ENCODE assay signal across 9 cellular contexts in genomic region chr2:27308359-27308875, GRCh38. TPM values are rescaled to one million over a fixed set of nuclear protein-coding genes. Genes with fewer than 3 reads are reported as not detected.
A peak's percentile ranks its signal among the peaks of the same experiment; 100 is the strongest.
DNase-seq lines count a peak whose midpoint lies in the region; ATAC-seq and TF ChIP-seq lines count a peak whose summit lies in the region.
"Had no signal": no experiment of that assay in that cellular context is flagged by ENCODE, and none has a peak within 500 bp of the region (broad histone marks: within the 10 kb centered on the region; RNA-seq: fewer than 3 reads in every experiment).

Gene UCN (minus strand): TSS chr2:27308445. CDS start chr2:27307895, 550 bp downstream.

- H3K9me3 Mint-ChIP-seq in GM23338 (no peaks in the 10 kb centered on the region), WTC11 (no peaks in the 10 kb centered on the region), glutamatergic neuron (ENCODE audit: unreplicated experiment) (peaks cover 2% of the 10 kb centered on the region)

- H3K36me3 ChIP-seq in GM23338 (ENCODE audit: insufficient read depth) = no peaks in the 10 kb centered on the region
- H3K36me3 ChIP-seq in neuronal stem cell (replicated peaks in 1 of 2; ENCODE audit: control insufficient read depth in 2 of 2, insufficient read depth in 2 of 2, low read length in 2 of 2) = peaks cover 7 to 28% of the 10 kb centered on the region in 2 donors

- H3K36me3 Mint-ChIP-seq in GM23338 (ENCODE audit: low read depth) (peaks cover 5% of the 10 kb centered on the region; the same call in 1 of the 3 replicates), WTC11 (peaks cover 6% of the 10 kb centered on the region), glutamatergic neuron (ENCODE audit: unreplicated experiment) (peaks cover 9% of the 10 kb centered on the region)

- H3K9me2 ChIP-seq in GM23338 (ENCODE audit: insufficient read depth) = no peaks in the 10 kb centered on the region

- no peak within 1 kb of the TSS for H2BK120ac ChIP-seq in neuronal stem cell (ENCODE audit: low read depth, low read length)

- peak within 1 kb of the TSS; percentile 60 for H3K4me3 Mint-ChIP-seq in GM23338
- peak within 1 kb of the TSS; percentile 62 for H3K4me3 Mint-ChIP-seq in WTC11
- peak within 1 kb of the TSS; percentile 30 for H3K4me3 Mint-ChIP-seq in glutamatergic neuron (ENCODE audit: unreplicated experiment)
- H3K4me3 Mint-ChIP-seq: activated CD8-positive, alpha-beta memory T cell treated with anti-CD3 and anti-CD28 coated beads, Interleukin-2, amount 10 ng/mL, durations not matched to agents 7 days and 5 days had no signal

- no CpG with 5 or more reads among the region's 24 CpGs for WGBS in neuronal stem cell (ENCODE audit: extremely low coverage in 2 of 2, insufficient read length in 2 of 2, insufficient replicate concordance in 1 of 2), 2 donors

- H3K4me3 ChIP-seq in GM23338 = peak within 1 kb of the TSS; percentile 55
- no peak within 1 kb of the TSS for H3K4me3 ChIP-seq in neuronal stem cell (ENCODE audit: low read length in 2 of 2)

- DNase-seq in GM23338 (ENCODE audit: low spot score) (peak; percentile 83), WTC11 (ENCODE audit: low spot score) (peak; percentile 79), glutamatergic neuron (peak; percentile 63), neuronal stem cell (ENCODE audit: low spot score) (peak; percentile 54), UCSD-AML1 (lab: John Stamatoyannopoulos, UW; ENCODE audit: unreplicated experiment) (no peak), ureter (ENCODE audit: low spot score) (no peak), NCI-H1436 treated with DMSO at 0.1 percent for 48 hours (lab: John Stamatoyannopoulos, UW) (no peak)
- DNase-seq: activated CD8-positive, alpha-beta memory T cell treated with anti-CD3 and anti-CD28 coated beads, Interleukin-2, amount 10 ng/mL, durations not matched to agents 7 days and 5 days had no signal

- H3K23ac ChIP-seq in neuronal stem cell (ENCODE audit: low read depth, low read length, poor library complexity) = peak within 1 kb of the TSS; percentile 65

- H4K91ac ChIP-seq in neuronal stem cell (ENCODE audit: low read depth, low read length, poor library complexity) = no peak within 1 kb of the TSS

- TF ChIP-seq CTCF in GM23338 (conservative IDR thresholded peaks at IDR 0.05; ENCODE audit: low read depth in 2 of 2) = no peak
- TF ChIP-seq CTCF in WTC11 (IDR thresholded peaks at IDR 0.05) = no peak
- TF ChIP-seq CTCF in glutamatergic neuron (IDR thresholded peaks at IDR 0.05; ENCODE audit: partially characterized antibody, unreplicated experiment) = no peak

- POLR2A ChIA-PET in WTC11 (lab: Charles Lee) = interaction anchor here (0.8 to 1.2 kb wide), 3 partner anchors 14 to 185 kb away, joined by 3 to 4 read pairs (median 4); partner anchors contain the start of genes GTF3C2 and MPV17

- no peak within 1 kb of the TSS for H2BK15ac ChIP-seq in neuronal stem cell (ENCODE audit: low read length)

- peak within 1 kb of the TSS; percentile 21 for H3K14ac ChIP-seq in neuronal stem cell (ENCODE audit: low read length)

- H3K4me1 ChIP-seq in GM23338 (ENCODE audit: insufficient read depth) = peaks cover 9% of the 10 kb centered on the region; the same call in 1 of the 2 replicates
- peaks cover 0 to 3% of the 10 kb centered on the region in 2 donors for H3K4me1 ChIP-seq in neuronal stem cell (ENCODE audit: control insufficient read depth in 2 of 2, insufficient read depth in 1 of 2, low read depth in 1 of 2, low read length in 2 of 2)

- peak within 1 kb of the TSS; percentile 48 for H3K18ac ChIP-seq in neuronal stem cell (ENCODE audit: low read length)

- H3K27me3 ChIP-seq in GM23338 (ENCODE audit: insufficient read depth) (peaks cover 57% of the 10 kb centered on the region), neuronal stem cell (ENCODE audit: control insufficient read depth in 3 of 3, insufficient read depth in 3 of 3, low read depth in 1 of 3, low read length in 3 of 3) (peaks cover 27 to 41% (median 28%) of the 10 kb centered on the region in 3 experiments)

- H2AFZ ChIP-seq in GM23338 = peak within 1 kb of the TSS; percentile 94; the same call in 1 of the 2 replicates
- H2AFZ ChIP-seq in neuronal stem cell (ENCODE audit: low read length) = no peak within 1 kb of the TSS

- H3F3A ChIP-seq in GM23338 (replicated peaks; ENCODE audit: low read depth) = 0 out of 2 replicates have a peak, but pooled peaks cover 6% of the 10 kb centered on the region

- H3K4me2 ChIP-seq in GM23338 (peak within 1 kb of the TSS; percentile 84), neuronal stem cell (ENCODE audit: insufficient read depth, low read length, poor library complexity, severe bottlenecking) (peak within 1 kb of the TSS; percentile 18)

- H3K79me2 ChIP-seq in GM23338 (replicated peaks; ENCODE audit: insufficient read depth) = no peaks in the 10 kb centered on the region

- H3K4me1 Mint-ChIP-seq in GM23338 = peaks cover 2% of the 10 kb centered on the region; the same call in 2 of the 3 replicates
- peaks cover 3% of the 10 kb centered on the region; the same call in 1 of the 2 replicates for H3K4me1 Mint-ChIP-seq in WTC11
- H3K4me1 Mint-ChIP-seq in glutamatergic neuron (ENCODE audit: low read depth, unreplicated experiment) = peaks cover 4% of the 10 kb centered on the region

- no peak within 1 kb of the TSS for H3K4ac ChIP-seq in neuronal stem cell (ENCODE audit: low read length)

- H3K9me3 ChIP-seq in neuronal stem cell (replicated peaks in 1 of 2; ENCODE audit: control insufficient read depth in 2 of 2, insufficient read depth in 1 of 2, low read depth in 1 of 2, low read length in 2 of 2) = peaks cover 0 to 1% of the 10 kb centered on the region in 2 donors

- H4K8ac ChIP-seq in neuronal stem cell (ENCODE audit: low read depth, low read length) = no peak within 1 kb of the TSS

- H3K79me1 ChIP-seq in neuronal stem cell (ENCODE audit: low read depth, low read length) = peaks cover 5% of the 10 kb centered on the region

- H3K27ac ChIP-seq in GM23338 (ENCODE audit: low read depth) (no peak within 1 kb of the TSS), neuronal stem cell (replicated peaks; ENCODE audit: low read length) (no peak within 1 kb of the TSS)

- ATAC-seq in GM23338 (peak; percentile 59), WTC11 (peak; percentile 67), HG02588 (IDR thresholded peaks at IDR 0.05; ENCODE audit: unreplicated experiment) (no peak)
- ATAC-seq: activated CD8-positive, alpha-beta memory T cell treated with anti-CD3 and anti-CD28 coated beads, Interleukin-2, amount 10 ng/mL, durations not matched to agents 7 days and 5 days had no signal

- H3K27ac Mint-ChIP-seq in GM23338 = no peak within 1 kb of the TSS
- H3K27ac Mint-ChIP-seq in WTC11 = no peak within 1 kb of the TSS
- no peak within 1 kb of the TSS for H3K27ac Mint-ChIP-seq in glutamatergic neuron (ENCODE audit: unreplicated experiment)
- H3K27ac Mint-ChIP-seq: activated CD8-positive, alpha-beta memory T cell treated with anti-CD3 and anti-CD28 coated beads, Interleukin-2, amount 10 ng/mL, durations not matched to agents 7 days and 5 days had no signal

- no peak within 1 kb of the TSS for H2BK5ac ChIP-seq in neuronal stem cell (ENCODE audit: low read length)

- H2AK5ac ChIP-seq in neuronal stem cell (ENCODE audit: low read depth, low read length) = peak within 1 kb of the TSS; percentile 46

- H3K9ac ChIP-seq in neuronal stem cell (ENCODE audit: low read depth, low read length, poor library complexity) = no peak within 1 kb of the TSS

- H3K27me3 Mint-ChIP-seq in GM23338 (ENCODE audit: insufficient read depth, low read depth, poor library complexity) (peaks cover 54% of the 10 kb centered on the region), WTC11 (ENCODE audit: low read depth) (peaks cover 53% of the 10 kb centered on the region), glutamatergic neuron (ENCODE audit: unreplicated experiment) (peaks cover 13% of the 10 kb centered on the region)

- peaks cover 4% of the 10 kb centered on the region; the same call in 1 of the 2 replicates for H4K20me1 ChIP-seq in GM23338 (replicated peaks; ENCODE audit: insufficient read depth)

- CTCF ChIA-PET in WTC11 (lab: Charles Lee) = interaction anchor here (0.7 to 1.8 kb wide), 9 partner anchors 12 to 139 kb away, joined by 3 to 13 read pairs (median 6); partner anchors contain the start of genes MPV17, SLC30A3 and TRIM54

- no peak within 1 kb of the TSS for H2BK12ac ChIP-seq in neuronal stem cell (ENCODE audit: low read length)

TF ChIP-seq in GM23338, 12 proteins besides CTCF, POLR2A, EP300 and RAD21 (continues in another document):
- TF ChIP-seq EZH2phosphoT487 (IDR thresholded peaks at IDR 0.05; ENCODE audit: unreplicated experiment) = no peak

TF ChIP-seq in WTC11, 78 proteins besides CTCF, POLR2A, EP300 and RAD21 (continues in another document):
- TF ChIP-seq MLX (CRISPR knock-in tag; IDR thresholded peaks at IDR 0.05) (0 out of 2 replicates have a peak, but pooled peaks have one; percentile 52), NFE2L1 (CRISPR knock-in tag; IDR thresholded peaks at IDR 0.05) (peak; percentile 84), NR2C2 (CRISPR knock-in tag; IDR thresholded peaks at IDR 0.05) (0 out of 2 replicates have a peak, but pooled peaks have one; percentile 43), CREB1 (CRISPR knock-in tag; IDR thresholded peaks at IDR 0.05) (peak; percentile 79; the same call in 1 of the 2 replicates), TCF7 (CRISPR knock-in tag; IDR thresholded peaks at IDR 0.05; ENCODE audit: low read depth) (0 out of 2 replicates have a peak, but pooled peaks have one; percentile 61), PREB (CRISPR knock-in tag; IDR thresholded peaks at IDR 0.05; ENCODE audit: borderline replicate concordance) (peak; percentile 65; the same call in 1 of the 2 replicates), KAT7 (CRISPR knock-in tag; IDR thresholded peaks at IDR 0.05; ENCODE audit: borderline replicate concordance) (no peak)

RNA-seq across cellular contexts. Expression of gene UCN, which starts in this region (rescaled TPM):
- total RNA-seq in GM23338 (2014; rRNA removed; shearing (Covaris generic)) = 0.59 TPM in 1 of 2 replicates, not detected in the other
- 0.30 and 0.99 TPM in 2 replicates for polyA plus RNA-seq in GM23338 (2016; fragmentation: Nextera tagmentation; extraction: Ambion mirVana)
- 0.68 to 1.2 TPM (median 0.71 TPM) in 3 replicates for total RNA-seq in WTC11 (2021)
- total RNA-seq in glutamatergic neuron (ENCODE audit: unreplicated experiment) = 1.9 TPM
- polyA plus RNA-seq in neuronal stem cell (2013, experiment 1 of 2) = 1.0 TPM
- 0.90 TPM for polyA plus RNA-seq in neuronal stem cell (2013, experiment 2 of 2)
- 0.68 TPM for total RNA-seq in ureter

Comparison
In these comparisons a context has a peak if more than half of its experiments do, and no peak if none do; other contexts are left out.
1. Peak in DNase-seq, ATAC-seq, H3K4me3 ChIP-seq and H3K4me2 ChIP-seq in GM23338; RNA of the gene not detected or under 1 TPM.
2. DNase-seq: peak in WTC11 (single experiment), glutamatergic neuron (single experiment) and neuronal stem cell (single experiment); none in UCSD-AML1 (single experiment), ureter (single experiment) and NCI-H1436 treated with DMSO at 0.1 percent for 48 hours (single experiment).
3. Peak in every context shown above with its lines, with median percentiles within 50 percentile points of each other: H3K4me3 Mint-ChIP-seq.